In the genomic region with DNA sequence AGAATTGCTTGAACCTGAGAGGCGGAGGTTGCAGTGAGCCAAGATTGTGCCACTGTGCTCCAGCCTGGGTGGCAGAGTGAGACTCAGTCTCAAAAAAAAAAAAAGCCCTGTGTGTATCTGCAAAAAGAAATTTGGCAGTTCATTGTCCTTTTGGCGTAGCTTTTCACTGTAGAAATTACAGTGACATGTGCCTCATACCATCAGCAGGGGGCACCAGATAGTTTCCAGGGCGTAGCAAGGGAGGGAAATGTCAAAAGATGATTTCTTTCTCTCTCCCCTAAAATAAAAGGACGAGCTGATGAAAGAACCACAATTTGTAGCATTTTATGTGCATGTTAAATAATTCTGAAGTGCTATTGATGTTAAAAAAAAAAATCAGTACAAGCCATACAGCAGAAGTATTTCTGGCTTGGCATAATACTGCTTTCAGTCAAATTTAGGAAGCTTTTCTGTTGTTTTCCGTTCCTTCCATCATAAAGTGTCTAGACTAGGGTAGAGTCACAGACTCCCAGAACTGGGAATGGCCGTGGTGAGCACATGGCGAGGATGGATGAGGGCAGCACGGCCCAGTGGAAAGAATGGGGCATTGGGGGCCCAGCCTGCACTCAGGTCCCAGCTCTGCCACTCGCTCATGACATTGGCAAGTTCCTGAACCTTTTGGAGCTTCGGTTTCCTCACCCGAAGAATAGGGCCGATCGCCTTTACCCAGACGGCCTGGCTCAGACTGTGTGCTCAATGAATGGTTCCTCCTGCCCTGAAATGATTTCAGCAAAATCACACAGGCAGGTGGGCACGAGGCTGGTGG, we compare ENCODE assay signal across 8 cellular contexts. TPM values are rescaled to one million over a fixed set of nuclear protein-coding genes. Genes with fewer than 3 reads are reported as not detected.
A peak's percentile ranks its signal among the peaks of the same experiment; 100 is the strongest.
DNase-seq lines count a peak whose midpoint lies in the region; ATAC-seq, FAIRE-seq and TF ChIP-seq lines count a peak whose summit lies in the region.

No MANE protein-coding gene starts in this region.

- peaks cover 10% of the 10 kb centered on the region for H3K36me3 ChIP-seq in endodermal cell (ENCODE audit: control insufficient read depth, insufficient read depth, low read length)

- no peaks in the 10 kb centered on the region for H3K9me3 ChIP-seq in endodermal cell (ENCODE audit: control insufficient read depth, low read length)

- peak; percentile 49 for DNase-seq in AG08395 (ENCODE audit: low spot score)
- DNase-seq in GM12891 (ENCODE audit: insufficient read length, low spot score) = no peak
- peak; percentile 72 for DNase-seq in NCI-H460 (ENCODE audit: extremely low read depth, low read depth)
- peak; percentile 77 for DNase-seq in activated CD4-positive, alpha-beta memory T cell treated with anti-CD3 and anti-CD28 coated beads for 36 hours
- peak; percentile 80 for DNase-seq in endodermal cell
- peak; percentile 34 for DNase-seq in natural killer cell

- peak overlapping the region; percentile 96 for H3K27ac Mint-ChIP-seq in activated CD4-positive, alpha-beta memory T cell treated with anti-CD3 and anti-CD28 coated beads for 36 hours
- H3K27ac Mint-ChIP-seq in endodermal cell (no peak overlapping the region), natural killer cell (peak overlapping the region; percentile 92 to 97)

- no peaks in the 10 kb centered on the region for H3K4me1 ChIP-seq in endodermal cell (ENCODE audit: control insufficient read depth, insufficient read depth, low read length)

- 80 to 82% methylated on average over 12 to 15 of the region's 15 CpGs for WGBS in endodermal cell (ENCODE audit: insufficient coverage in 1 of 2, insufficient read length in 1 of 2), 2 experiments

- H3K27me3 ChIP-seq in endodermal cell (ENCODE audit: control insufficient read depth, insufficient read depth, low read length, poor library complexity, severe bottlenecking) = no peaks in the 10 kb centered on the region

- H3K4me3 ChIP-seq in endodermal cell (ENCODE audit: low read length) = no peak overlapping the region

- TF ChIP-seq CTCF in endodermal cell (conservative IDR thresholded peaks at IDR 0.05) (peak; percentile 93), natural killer cell (IDR thresholded peaks at IDR 0.05) (peak; percentile 72)

- CTCF ChIA-PET in activated CD4-positive, alpha-beta memory T cell treated with anti-CD3 and anti-CD28 coated beads for 36 hours (lab: Charles Lee) = interaction anchor here (0.6 to 3.3 kb wide), 55 partner anchors 9 to 587 kb away, joined by 3 to 133 read pairs (median 5); partner anchors contain the start of genes GEMIN4, GLOD4, MRM3 and NXN

- FAIRE-seq in GM12891 (lab: Jason Lieb, UNC) = peak; percentile 66

- peaks cover 73% of the 10 kb centered on the region for H3K4me1 Mint-ChIP-seq in activated CD4-positive, alpha-beta memory T cell treated with anti-CD3 and anti-CD28 coated beads for 36 hours (ENCODE audit: low read depth)
- H3K4me1 Mint-ChIP-seq in endodermal cell (peaks cover 11% of the 10 kb centered on the region), natural killer cell (peaks cover 61 to 67% of the 10 kb centered on the region in 2 donors)

- ATAC-seq in natural killer cell (peak in 1 of 3 donors; percentile 14), HG03432 (IDR thresholded peaks at IDR 0.05; ENCODE audit: unreplicated experiment) (no peak), HG03175 (IDR thresholded peaks at IDR 0.05; ENCODE audit: unreplicated experiment) (no peak)

- peaks cover 5% of the 10 kb centered on the region for H3K27me3 Mint-ChIP-seq in activated CD4-positive, alpha-beta memory T cell treated with anti-CD3 and anti-CD28 coated beads for 36 hours
- H3K27me3 Mint-ChIP-seq in endodermal cell (ENCODE audit: insufficient read depth) = peaks cover 5% of the 10 kb centered on the region
- peaks cover 0 to 3% of the 10 kb centered on the region in 2 donors for H3K27me3 Mint-ChIP-seq in natural killer cell (ENCODE audit: low read depth in 2 of 2)

- peaks cover 32% of the 10 kb centered on the region for H3K36me3 Mint-ChIP-seq in activated CD4-positive, alpha-beta memory T cell treated with anti-CD3 and anti-CD28 coated beads for 36 hours
- H3K36me3 Mint-ChIP-seq in endodermal cell (ENCODE audit: low read depth) (peaks cover 5% of the 10 kb centered on the region), natural killer cell (no peaks in the 10 kb centered on the region)

- POLR2A ChIA-PET in activated CD4-positive, alpha-beta memory T cell treated with anti-CD3 and anti-CD28 coated beads for 36 hours (lab: Charles Lee) = interaction anchor here (0.8 to 1.7 kb wide), 4 partner anchors 21 to 288 kb away, joined by 3 to 5 read pairs (median 4); no protein-coding TSS in a partner anchor

- peak overlapping the region; percentile 83 for H3K4me3 Mint-ChIP-seq in activated CD4-positive, alpha-beta memory T cell treated with anti-CD3 and anti-CD28 coated beads for 36 hours
- no peak overlapping the region for H3K4me3 Mint-ChIP-seq in endodermal cell
- H3K4me3 Mint-ChIP-seq in natural killer cell = peak overlapping the region; percentile 84

- no peak overlapping the region for H3K9ac ChIP-seq in endodermal cell (ENCODE audit: extremely low read depth, low read length, poor library complexity, severe bottlenecking)

- intact Hi-C loops in activated CD4-positive, alpha-beta memory T cell treated with anti-CD3 and anti-CD28 coated beads for 36 hours (cut with micrococcal nuclease) = loop anchor here (1.0 to 5.0 kb wide), 5 partner anchors 275 to 585 kb away; partner anchors contain the start of genes GEMIN4 and TIMM22
- intact Hi-C loops in natural killer cell (cut with micrococcal nuclease) = loop anchor here (1.0 to 5.0 kb wide), 3 partner anchors 230 to 584 kb away; partner anchors contain the start of gene TIMM22

- H3K9me3 Mint-ChIP-seq in activated CD4-positive, alpha-beta memory T cell treated with anti-CD3 and anti-CD28 coated beads for 36 hours = peaks cover 3% of the 10 kb centered on the region
- peaks cover 2% of the 10 kb centered on the region for H3K9me3 Mint-ChIP-seq in endodermal cell
- no peaks in the 10 kb centered on the region for H3K9me3 Mint-ChIP-seq in natural killer cell

- no peak overlapping the region for H3K27ac ChIP-seq in endodermal cell (ENCODE audit: low read depth, low read length)

- TF ChIP-seq POLR2A in GM12891 (IDR thresholded peaks at IDR 0.05; ENCODE audit: low read depth, low read length) = no peak

TF ChIP-seq in GM12891, 5 proteins besides CTCF, POLR2A, EP300 and RAD21:
- TF ChIP-seq TAF1 (IDR thresholded peaks at IDR 0.05; ENCODE audit: low read depth, low read length) (no peak), SPI1 (IDR thresholded peaks at IDR 0.05; ENCODE audit: low read depth, low read length) (no peak), POLR2AphosphoS5 (IDR thresholded peaks at IDR 0.05; ENCODE audit: low read depth, low read length) (no peak), POU2F2 (IDR thresholded peaks at IDR 0.05; ENCODE audit: low read depth, low read length) (no peak), PAX5 (IDR thresholded peaks at IDR 0.05; ENCODE audit: insufficient read depth, low read length, severe bottlenecking) (no peak)

RNA-seq across cellular contexts. Expression of gene RFLNB, which starts 33.3 kb away (rescaled TPM):
- polyA plus RNA-seq in GM12891 (2012; ENCODE audit: low read depth, missing spikeins) = 2.6 TPM
- total RNA-seq in NCI-H460 (2014; rRNA removed; shearing (Covaris generic)) = 50.7 and 52.9 TPM in 2 replicates
- polyA plus RNA-seq in NCI-H460 (2014; cell fraction: nucleus; rRNA removed) = 26.9 and 27.4 TPM in 2 replicates
- total RNA-seq in activated CD4-positive, alpha-beta memory T cell treated with anti-CD3 and anti-CD28 coated beads for 36 hours = 10 to 100 TPM; 49.0 to 49.1 TPM
- total RNA-seq in endodermal cell = 10 to 100 TPM in 1 of 2 donors, 1 to 10 TPM in 1; 8.3 to 11.0 TPM
- polyA plus RNA-seq in endodermal cell (2013, experiment 1 of 2) = 6.8 TPM
- polyA plus RNA-seq in endodermal cell (2013, experiment 2 of 2) = 7.6 TPM
- 10 to 100 TPM; 24.1 to 88.1 (median 28.2) TPM for total RNA-seq in natural killer cell

RNA-seq across cellular contexts. Expression of gene RPH3AL, which starts 59.8 kb away (rescaled TPM):
- 0.30 TPM for polyA plus RNA-seq in GM12891 (2012; ENCODE audit: low read depth, missing spikeins)
- 34.8 and 39.9 TPM in 2 replicates for total RNA-seq in NCI-H460 (2014; rRNA removed; shearing (Covaris generic))
- polyA plus RNA-seq in NCI-H460 (2014; cell fraction: nucleus; rRNA removed) = 27.5 and 50.6 TPM in 2 replicates
- total RNA-seq in activated CD4-positive, alpha-beta memory T cell treated with anti-CD3 and anti-CD28 coated beads for 36 hours = 1 to 10 TPM; 1.7 to 3.0 TPM
- 10 to 100 TPM; 14.7 to 16.9 TPM for total RNA-seq in endodermal cell
- polyA plus RNA-seq in endodermal cell (2013, experiment 1 of 2) = 4.1 TPM
- polyA plus RNA-seq in endodermal cell (2013, experiment 2 of 2) = 4.6 TPM
- 1 to 10 TPM; 7.2 to 9.9 (median 7.9) TPM for total RNA-seq in natural killer cell
